In genomic region chr1:12477936-12478611, GRCh38 we compare ENCODE assay signal across 8 cellular contexts.
DNase-seq lines count a peak whose midpoint lies in the region; ATAC-seq, FAIRE-seq and TF ChIP-seq lines count a peak whose summit lies in the region.

No MANE protein-coding gene starts in this region.

- H3K4me3 Mint-ChIP-seq in activated naive CD4-positive, alpha-beta T cell treated with anti-CD3 and anti-CD28 coated beads, Interleukin-2, amount 10 ng/mL, durations not matched to agents 7 days and 5 days: peak overlapping the region; percentile 49

- H3K27ac Mint-ChIP-seq in activated naive CD4-positive, alpha-beta T cell treated with anti-CD3 and anti-CD28 coated beads, Interleukin-2, amount 10 ng/mL, durations not matched to agents 7 days and 5 days: peak overlapping the region; percentile 93

- H3K27ac ChIP-seq in kidney (ENCODE audit: low read depth in 2 of 2, low read length in 2 of 2) (peak overlapping the region; percentile 84 to 85), stomach (peak overlapping the region; percentile 80 to 85 (median 83))

- H3K9me3 ChIP-seq in kidney (ENCODE audit: control insufficient read depth in 1 of 2, low read length in 2 of 2) (no peaks in the 10 kb centered on the region), stomach (no peaks in the 10 kb centered on the region)

- H3K36me3 Mint-ChIP-seq in activated naive CD4-positive, alpha-beta T cell treated with anti-CD3 and anti-CD28 coated beads, Interleukin-2, amount 10 ng/mL, durations not matched to agents 7 days and 5 days: peaks cover 73% of the 10 kb centered on the region

- TF ChIP-seq POLR2A in stomach (IDR thresholded peaks at IDR 0.05): no peak

- H3K36me3 ChIP-seq in kidney (ENCODE audit: control insufficient read depth in 1 of 2, insufficient read depth in 2 of 2, low read length in 2 of 2) (no peaks in the 10 kb centered on the region), stomach (no peaks in the 10 kb centered on the region)

- DNase-seq in activated naive CD4-positive, alpha-beta T cell treated with anti-CD3 and anti-CD28 coated beads, Interleukin-2, amount 10 ng/mL, durations not matched to agents 7 days and 5 days: peak; percentile 32
- no peak for DNase-seq in activated naive CD4-positive, alpha-beta T cell treated with Interleukin-2 at 50 U/mL for 16 hours
- DNase-seq in NCI-H345 (lab: John Stamatoyannopoulos, UW): peak; percentile 80
- DNase-seq in astrocyte of the spinal cord (ENCODE audit: low read depth, low spot score): peak; percentile 99
- peak; percentile 96 for DNase-seq in kidney
- peak; percentile 69 for DNase-seq in stomach
- no peak for DNase-seq in stimulated activated CD4-positive, alpha-beta T cell treated with anti-CD3 and anti-CD28 coated beads, Interleukin-1b, Interleukin-23, amount 100 ng/mL, for 48 hours

- intact Hi-C loops in kidney (cut with DNase I): no loop called here
- intact Hi-C loops in stomach (cut with DNase I; ENCODE audit: low total_unique reads): no loop called here

- TF ChIP-seq EP300 in stomach (IDR thresholded peaks at IDR 0.05): no peak

- CTCF ChIA-PET in activated naive CD4-positive, alpha-beta T cell treated with anti-CD3 and anti-CD28 coated beads, Interleukin-2, amount 10 ng/mL, durations not matched to agents 7 days and 5 days (lab: Charles Lee): interaction anchor here (1.1 kb wide), 1 partner anchor 33 kb away, joined by 5 read pairs; no protein-coding TSS in a partner anchor

- H3K4me1 Mint-ChIP-seq in activated naive CD4-positive, alpha-beta T cell treated with anti-CD3 and anti-CD28 coated beads, Interleukin-2, amount 10 ng/mL, durations not matched to agents 7 days and 5 days: peaks cover 89% of the 10 kb centered on the region

- no peaks in the 10 kb centered on the region for H3K9me3 Mint-ChIP-seq in activated naive CD4-positive, alpha-beta T cell treated with anti-CD3 and anti-CD28 coated beads, Interleukin-2, amount 10 ng/mL, durations not matched to agents 7 days and 5 days

- in situ Hi-C loops in astrocyte of the spinal cord (cut with HindIII; ENCODE audit: low sequenced_read_pairs): no loop called here

- no peak for ATAC-seq in GM21526 (IDR thresholded peaks at IDR 0.05; ENCODE audit: low FRiP score, unreplicated experiment)

- WGBS in stomach, 5 donors: 4 to 15% (median 12%) methylated on average over 18 to 19 of the region's 19 CpGs

- H3K27me3 Mint-ChIP-seq in activated naive CD4-positive, alpha-beta T cell treated with anti-CD3 and anti-CD28 coated beads, Interleukin-2, amount 10 ng/mL, durations not matched to agents 7 days and 5 days: no peaks in the 10 kb centered on the region

- no peaks in the 10 kb centered on the region for H3K27me3 ChIP-seq in stomach

- H3K9ac ChIP-seq in kidney (ENCODE audit: low read length in 2 of 2): peak overlapping the region; percentile 29 to 38

- TF ChIP-seq CTCF in astrocyte of the spinal cord (IDR thresholded peaks at IDR 0.05; ENCODE audit: low read depth, low read length) (no peak), kidney (IDR thresholded peaks at IDR 0.05; ENCODE audit: borderline replicate concordance, extremely low read depth, insufficient read depth) (no peak), stomach (IDR thresholded peaks at IDR 0.05) (no peak)

- FAIRE-seq in kidney (lab: Jason Lieb, UNC): peak; percentile 58

- H3K4me1 ChIP-seq in kidney (ENCODE audit: control insufficient read depth in 1 of 2, insufficient read depth in 1 of 2, low read depth in 1 of 2, low read length in 2 of 2) (peaks cover 47% of the 10 kb centered on the region in 2 donors), stomach (peaks cover 60 to 92% (median 84%) of the 10 kb centered on the region in 4 donors)

- H3K4me3 ChIP-seq in astrocyte of the spinal cord (ENCODE audit: low read depth, low read length) (no peak overlapping the region), kidney (ENCODE audit: low read length in 2 of 2) (peak overlapping the region in 1 of 2 donors; percentile 19), stomach (no peak overlapping the region)

Comparison
In these comparisons a context has a peak if more than half of its experiments do, and no peak if none do; other contexts are left out.
1. DNase-seq: peak in activated naive CD4-positive, alpha-beta T cell treated with anti-CD3 and anti-CD28 coated beads, Interleukin-2, amount 10 ng/mL, durations not matched to agents 7 days and 5 days (single experiment), NCI-H345 (single experiment), astrocyte of the spinal cord (single experiment), kidney (single experiment) and stomach (single experiment); none in activated naive CD4-positive, alpha-beta T cell treated with Interleukin-2 at 50 U/mL for 16 hours (single experiment) and stimulated activated CD4-positive, alpha-beta T cell treated with anti-CD3 and anti-CD28 coated beads, Interleukin-1b, Interleukin-23, amount 100 ng/mL, for 48 hours (single experiment).